ENCODE assay signal across 20 cellular contexts in the genomic region with DNA sequence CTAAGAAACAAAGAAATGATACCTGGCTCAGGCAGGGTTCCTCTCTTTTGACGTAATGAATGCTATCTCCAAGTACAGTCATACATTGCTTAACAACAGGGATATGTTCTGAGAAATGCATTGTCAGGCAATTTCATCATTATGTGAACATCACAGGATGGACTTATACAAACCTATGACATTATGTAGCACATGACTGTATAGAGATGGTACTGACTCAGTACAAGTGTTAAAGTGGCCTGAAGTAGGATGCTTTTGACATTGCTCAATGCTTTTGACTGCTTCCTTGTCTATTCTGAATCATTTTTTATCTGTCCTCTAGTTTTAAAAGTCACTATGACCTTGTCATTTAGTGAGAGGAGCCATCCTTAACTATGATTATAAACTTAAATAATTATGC.
DNase-seq lines count a peak whose midpoint lies in the region; ATAC-seq and TF ChIP-seq lines count a peak whose summit lies in the region.
"Had no signal": no experiment of that assay in that cellular context is flagged by ENCODE, and none has a peak within 500 bp of the region (broad histone marks: within the 10 kb centered on the region; RNA-seq: fewer than 3 reads in every experiment).

No MANE protein-coding gene starts in this region.

- intact Hi-C loops in lower lobe of right lung (cut with DNase I) = no loop called here

- TF ChIP-seq CTCF in BJ (IDR thresholded peaks at IDR 0.05; ENCODE audit: insufficient read depth, low read depth, low read length) (no peak), NB4 (IDR thresholded peaks at IDR 0.05; ENCODE audit: low read depth, low read length) (no peak), choroid plexus epithelial cell (conservative IDR thresholded peaks at IDR 0.05; ENCODE audit: low read depth, low read length) (no peak), lower lobe of right lung (IDR thresholded peaks at IDR 0.05) (no peak)

- TF ChIP-seq POLR2A in NB4 (IDR thresholded peaks at IDR 0.05; ENCODE audit: extremely low read depth, insufficient read length) = no peak

- H3K4me3 ChIP-seq in BJ (ENCODE audit: low read depth, low read length) = no peak overlapping the region
- no peak overlapping the region for H3K4me3 ChIP-seq in NB4 (ENCODE audit: low read depth, low read length)
- H3K4me3 ChIP-seq in choroid plexus epithelial cell (ENCODE audit: low read depth, low read length) = no peak overlapping the region
- no peak overlapping the region for H3K4me3 ChIP-seq in lower lobe of right lung
- H3K4me3 ChIP-seq: esophagus muscularis mucosa, GM23338, MG63, thoracic aorta had no signal

- no peaks in the 10 kb centered on the region for H3K9me3 ChIP-seq in lower lobe of right lung
- H3K9me3 ChIP-seq: esophagus muscularis mucosa, MG63, thoracic aorta had no signal

- 0 out of 2 replicates have a peak, but pooled peaks cover 1% of the 10 kb centered on the region for H3K36me3 ChIP-seq in BJ (ENCODE audit: control insufficient read depth, insufficient read depth, low read length)
- H3K36me3 ChIP-seq in lower lobe of right lung = no peaks in the 10 kb centered on the region
- H3K36me3 ChIP-seq: esophagus muscularis mucosa, thoracic aorta had no signal

- H3K27me3 ChIP-seq in BJ (ENCODE audit: control insufficient read depth, insufficient read depth, low read length) (no peaks in the 10 kb centered on the region), lower lobe of right lung (ENCODE audit: low read depth) (no peaks in the 10 kb centered on the region)
- H3K27me3 ChIP-seq: esophagus muscularis mucosa, MG63 had no signal

- no peak overlapping the region for H3K27ac ChIP-seq in lower lobe of right lung
- H3K27ac ChIP-seq: esophagus muscularis mucosa, thoracic aorta had no signal

- CTCF ChIA-PET in BJ (lab: Yijun Ruan, JAX) = no interaction called here

- ATAC-seq in lower lobe of right lung (no peak), HG03025 (IDR thresholded peaks at IDR 0.05; ENCODE audit: low FRiP score, unreplicated experiment) (no peak), GM18868 (IDR thresholded peaks at IDR 0.05; ENCODE audit: unreplicated experiment) (no peak)
- ATAC-seq: activated CD4-positive, alpha-beta T cell treated with anti-CD3 and anti-CD28 coated beads for 36 hours; GM23338; left lobe of liver had no signal

- H3K4me1 ChIP-seq in lower lobe of right lung = no peaks in the 10 kb centered on the region
- H3K4me1 ChIP-seq: esophagus muscularis mucosa had no signal

- POLR2A ChIA-PET in BJ (lab: Charles Lee) = no interaction called here

- peak; percentile 1 for DNase-seq in BJ (ENCODE audit: low read depth)
- DNase-seq in NB4 (ENCODE audit: low read depth) = peak; percentile 1
- peak; percentile 97 for DNase-seq in choroid plexus epithelial cell (ENCODE audit: low read depth)
- DNase-seq in kidney tubule cell (ENCODE audit: low spot score) = peak; percentile 65
- DNase-seq in T-helper 1 cell = no peak
- no peak for DNase-seq in lower lobe of right lung
- DNase-seq: activated CD4-positive, alpha-beta T cell treated with anti-CD3 and anti-CD28 coated beads for 36 hours; activated CD8-positive, alpha-beta memory T cell treated with anti-CD3 and anti-CD28 coated beads, Interleukin-2, amount 50 U/mL, for 4 hours; activated naive CD4-positive, alpha-beta T cell; dermis blood vessel endothelial cell; MG63; NCI-H187 treated with DMSO at 0.1 percent for 48 hours; NCI-H510A; stimulated activated CD4-positive, alpha-beta T cell treated with anti-CD3 and anti-CD28 coated beads, Interleukin-4, amount 100 ng/mL, for 24 hours had no signal

Comparison
In these comparisons a context has a peak if more than half of its experiments do, and no peak if none do; other contexts are left out.
1. DNase-seq: peak in BJ (single experiment), NB4 (single experiment), choroid plexus epithelial cell (single experiment) and kidney tubule cell (single experiment); none in T-helper 1 cell (0 of 5) and lower lobe of right lung (single experiment).